2 cellular contexts compared by ENCODE assay signal in genomic region chr14:104974665-104975390, GRCh38.
TF ChIP-seq lines count a peak whose summit lies in the region.

No MANE protein-coding gene starts in this region.

TF ChIP-seq in SK-N-SH, 30 proteins besides CTCF, POLR2A, EP300 and RAD21:
- TF ChIP-seq CHD2 (IDR thresholded peaks at IDR 0.05; ENCODE audit: low read length, partially characterized antibody), result no peak
- TF ChIP-seq GABPA (IDR thresholded peaks at IDR 0.05; ENCODE audit: low read depth), result no peak

TF ChIP-seq in SK-N-SH treated with all-trans-retinoic acid at 6 μM for 48 hours, 23 proteins besides CTCF, POLR2A, EP300 and RAD21:
- TF ChIP-seq ZNF8 (CRISPR knock-in tag; IDR thresholded peaks at IDR 0.05), result no peak
